18 cellular contexts compared by ENCODE assay signal in genomic region chr5:149411738-149412519, GRCh38. TPM values are rescaled to one million over a fixed set of nuclear protein-coding genes. Genes with fewer than 3 reads are reported as not detected.
A peak's percentile ranks its signal among the peaks of the same experiment; 100 is the strongest.
DNase-seq lines count a peak whose midpoint lies in the region; ATAC-seq and TF ChIP-seq lines count a peak whose summit lies in the region.
"Had no signal": no experiment of that assay in that cellular context is flagged by ENCODE, and none has a peak within 500 bp of the region (broad histone marks: within the 10 kb centered on the region; RNA-seq: fewer than 3 reads in every experiment).

No MANE protein-coding gene starts in this region.

- H3K27ac ChIP-seq in right atrium auricular region, result peak overlapping the region; percentile 90 to 97
- H3K27ac ChIP-seq in hepatocyte, result no peak overlapping the region
- H3K27ac ChIP-seq in sigmoid colon, result peak overlapping the region; percentile 96 to 98 (median 98)
- peak overlapping the region; percentile 59 to 91 for H3K27ac ChIP-seq in aorta (ENCODE audit: low read depth in 1 of 2, low read length in 2 of 2)

- no peaks in the 10 kb centered on the region for H3K4me1 Mint-ChIP-seq in activated CD4-positive, alpha-beta T cell treated with anti-CD3 and anti-CD28 coated beads, Interleukin-2, amount 10 ng/mL, durations not matched to agents 7 days and 5 days
- H3K4me1 Mint-ChIP-seq: activated naive CD8-positive, alpha-beta T cell treated with anti-CD3 and anti-CD28 coated beads for 36 hours had no signal

- POLR2A ChIA-PET in activated CD4-positive, alpha-beta T cell treated with anti-CD3 and anti-CD28 coated beads, Interleukin-2, amount 10 ng/mL, durations not matched to agents 7 days and 5 days (lab: Charles Lee), result no interaction called here

- DNase-seq in right atrium auricular region (ENCODE audit: low spot score) (no peak), left ventricle myocardium superior (no peak), hepatocyte (ENCODE audit: low spot score) (no peak), sigmoid colon (peak; percentile 66), aorta (peak; percentile 40 to 71), T-helper 2 cell (no peak), left colon (no peak)
- no peak for DNase-seq in activated CD4-positive, alpha-beta T cell treated with anti-CD3 and anti-CD28 coated beads, Interleukin-2, amount 10 ng/mL, durations not matched to agents 7 days and 5 days
- DNase-seq: activated CD4-positive, alpha-beta T cell treated with anti-CD3 and anti-CD28 coated beads, Interleukin-2, amount 50 U/mL, for 48 hours; activated naive CD8-positive, alpha-beta T cell treated with anti-CD3 and anti-CD28 coated beads for 36 hours; activated T-cell treated with anti-CD3 and anti-CD28 coated beads, Interleukin-2, amount 50 U/mL, for 48 hours; caudate nucleus; MG63; NCI-H2029; NCI-H526 had no signal

- intact Hi-C loops in left ventricle myocardium superior (cut with micrococcal nuclease), result no loop called here
- intact Hi-C loops in sigmoid colon (cut with DNase I), result no loop called here
- intact Hi-C loops in aorta (cut with DNase I), result loop anchor here in 1 of 2 donors (2.0 kb wide), 1 partner anchor 13 kb away; no protein-coding TSS in a partner anchor
- intact Hi-C loops in left colon (cut with DNase I, micrococcal nuclease), result no loop called here

- CTCF ChIA-PET in activated CD4-positive, alpha-beta T cell treated with anti-CD3 and anti-CD28 coated beads, Interleukin-2, amount 10 ng/mL, durations not matched to agents 7 days and 5 days (lab: Charles Lee), result no interaction called here

- no peak overlapping the region for H3K27ac Mint-ChIP-seq in activated CD4-positive, alpha-beta T cell treated with anti-CD3 and anti-CD28 coated beads, Interleukin-2, amount 10 ng/mL, durations not matched to agents 7 days and 5 days
- H3K27ac Mint-ChIP-seq: activated naive CD8-positive, alpha-beta T cell treated with anti-CD3 and anti-CD28 coated beads for 36 hours had no signal

- H3K4me3 Mint-ChIP-seq in activated CD4-positive, alpha-beta T cell treated with anti-CD3 and anti-CD28 coated beads, Interleukin-2, amount 10 ng/mL, durations not matched to agents 7 days and 5 days, result no peak overlapping the region
- H3K4me3 Mint-ChIP-seq: activated naive CD8-positive, alpha-beta T cell treated with anti-CD3 and anti-CD28 coated beads for 36 hours had no signal

- peaks cover 50% of the 10 kb centered on the region for H3K79me2 ChIP-seq in hepatocyte

- H2AFZ ChIP-seq in hepatocyte, result no peak overlapping the region

- H3K36me3 Mint-ChIP-seq in activated CD4-positive, alpha-beta T cell treated with anti-CD3 and anti-CD28 coated beads, Interleukin-2, amount 10 ng/mL, durations not matched to agents 7 days and 5 days (ENCODE audit: low read depth), result no peaks in the 10 kb centered on the region
- H3K36me3 Mint-ChIP-seq: activated naive CD8-positive, alpha-beta T cell treated with anti-CD3 and anti-CD28 coated beads for 36 hours had no signal

- ATAC-seq in left ventricle myocardium superior (no peak), aorta (ENCODE audit: low FRiP score) (no peak), left colon (no peak)

- TF ChIP-seq CTCF in right atrium auricular region (IDR thresholded peaks at IDR 0.05) (no peak), hepatocyte (IDR thresholded peaks at IDR 0.05; ENCODE audit: poor library complexity) (no peak), sigmoid colon (IDR thresholded peaks at IDR 0.05) (no peak)

- H3K36me3 ChIP-seq in right atrium auricular region, result peaks cover 5% of the 10 kb centered on the region
- no peaks in the 10 kb centered on the region for H3K36me3 ChIP-seq in hepatocyte (replicated peaks; ENCODE audit: insufficient read depth, low read depth)
- H3K36me3 ChIP-seq in sigmoid colon, result peaks cover 89 to 100% (median 95%) of the 10 kb centered on the region in 4 donors
- peaks cover 3 to 47% of the 10 kb centered on the region in 2 donors for H3K36me3 ChIP-seq in aorta (ENCODE audit: control insufficient read depth in 1 of 2, insufficient read depth in 2 of 2, low read length in 1 of 2)
- H3K36me3 ChIP-seq: HAP-1, MG63 had no signal

- peak overlapping the region; percentile 40 to 50 for H3K4me3 ChIP-seq in right atrium auricular region
- H3K4me3 ChIP-seq in hepatocyte, result no peak overlapping the region
- peak overlapping the region; percentile 75 to 95 (median 84) for H3K4me3 ChIP-seq in sigmoid colon
- H3K4me3 ChIP-seq in aorta (ENCODE audit: low read length in 2 of 2), result peak overlapping the region; percentile 89 to 97
- H3K4me3 ChIP-seq: HAP-1, MG63 had no signal

- peak overlapping the region; percentile 70 for H3K4me2 ChIP-seq in hepatocyte

- no peaks in the 10 kb centered on the region for H4K20me1 ChIP-seq in hepatocyte (ENCODE audit: insufficient read depth, poor library complexity, severe bottlenecking)

- H3K4me1 ChIP-seq in right atrium auricular region, result peaks cover 1 to 54% of the 10 kb centered on the region in 2 donors
- peaks cover 29% of the 10 kb centered on the region for H3K4me1 ChIP-seq in hepatocyte (ENCODE audit: insufficient read depth)
- H3K4me1 ChIP-seq in sigmoid colon, result peaks cover 0 to 43% (median 36%) of the 10 kb centered on the region in 4 donors
- no peaks in the 10 kb centered on the region for H3K4me1 ChIP-seq in aorta (ENCODE audit: control insufficient read depth in 1 of 2, insufficient read depth in 2 of 2, low read length in 2 of 2)
- H3K4me1 ChIP-seq: HAP-1 had no signal

- TF ChIP-seq POLR2A in sigmoid colon (IDR thresholded peaks at IDR 0.05), result peak; percentile 4 to 25

- 89% methylated on average over 9 of the region's 9 CpGs for WGBS in hepatocyte (ENCODE audit: low lambda C conversion rate, missing lambda C conversion rate)
- WGBS in sigmoid colon, 2 donors, result 79% methylated on average over 9 of the region's 9 CpGs
- WGBS in aorta, 2 donors, result 7 to 8% methylated on average over 9 of the region's 9 CpGs

- no peak for TF ChIP-seq EP300 in sigmoid colon (IDR thresholded peaks at IDR 0.05)

- H3K9me3 ChIP-seq in right atrium auricular region (no peaks in the 10 kb centered on the region), hepatocyte (ENCODE audit: low read depth) (no peaks in the 10 kb centered on the region), sigmoid colon (no peaks in the 10 kb centered on the region), aorta (ENCODE audit: control insufficient read depth, low read length) (no peaks in the 10 kb centered on the region)
- H3K9me3 ChIP-seq: HAP-1, MG63 had no signal

- H3K9me3 Mint-ChIP-seq in activated CD4-positive, alpha-beta T cell treated with anti-CD3 and anti-CD28 coated beads, Interleukin-2, amount 10 ng/mL, durations not matched to agents 7 days and 5 days, result no peaks in the 10 kb centered on the region
- H3K9me3 Mint-ChIP-seq: activated naive CD8-positive, alpha-beta T cell treated with anti-CD3 and anti-CD28 coated beads for 36 hours had no signal

- no peaks in the 10 kb centered on the region for H3K27me3 Mint-ChIP-seq in activated CD4-positive, alpha-beta T cell treated with anti-CD3 and anti-CD28 coated beads, Interleukin-2, amount 10 ng/mL, durations not matched to agents 7 days and 5 days
- H3K27me3 Mint-ChIP-seq: activated naive CD8-positive, alpha-beta T cell treated with anti-CD3 and anti-CD28 coated beads for 36 hours had no signal

- H3K27me3 ChIP-seq in right atrium auricular region (no peaks in the 10 kb centered on the region), hepatocyte (no peaks in the 10 kb centered on the region), sigmoid colon (no peaks in the 10 kb centered on the region), aorta (ENCODE audit: control insufficient read depth in 1 of 2, insufficient read depth in 2 of 2, low read length in 1 of 2) (no peaks in the 10 kb centered on the region)
- H3K27me3 ChIP-seq: MG63 had no signal

- no peaks in the 10 kb centered on the region for H3K9me2 ChIP-seq in hepatocyte (replicated peaks; ENCODE audit: insufficient read depth)

RNA-seq across cellular contexts. Expression of gene IL17B, which starts 32.8 kb away (rescaled TPM):
- 1 to 10 TPM in 1 of 2 donors, under 1 TPM in 1; 0.83 to 2.9 TPM for total RNA-seq in right atrium auricular region
- not detected for total RNA-seq in left ventricle myocardium superior
- total RNA-seq in hepatocyte, result 0.60 TPM in 1 of 2 replicates, not detected in the other
- 0.27 TPM in 1 of 2 replicates, not detected in the other for polyA plus RNA-seq in hepatocyte
- 1 to 10 TPM; 3.0 to 9.6 (median 5.6) TPM for total RNA-seq in sigmoid colon
- polyA plus RNA-seq in sigmoid colon, result under 1 TPM in 1 of 3 donors, not detected in 2; 0.82 TPM
- total RNA-seq in aorta, result 10 to 100 TPM in 1 of 2 donors, 1 to 10 TPM in 1; 2.8 to 18.0 TPM
- 1 to 10 TPM; 7.6 to 9.0 TPM for polyA plus RNA-seq in aorta
- not detected for total RNA-seq in activated CD4-positive, alpha-beta T cell treated with anti-CD3 and anti-CD28 coated beads, Interleukin-2, amount 10 ng/mL, durations not matched to agents 7 days and 5 days
- 1 to 10 TPM in 1 of 2 donors, not detected in 1; 1.1 TPM for total RNA-seq in left colon
- total RNA-seq: A673; activated naive CD8-positive, alpha-beta T cell treated with anti-CD3 and anti-CD28 coated beads for 36 hours had no signal
- polyA plus RNA-seq: keratinocyte had no signal

RNA-seq across cellular contexts. Expression of gene PCYOX1L, which starts 54.1 kb away (rescaled TPM):
- total RNA-seq in right atrium auricular region (1 to 10 TPM; 4.0 to 5.6 TPM), left ventricle myocardium superior (2.6 TPM), hepatocyte (8.9 and 9.1 TPM in 2 replicates), sigmoid colon (1 to 10 TPM; 2.5 to 3.9 (median 3.5) TPM), aorta (1 to 10 TPM; 3.1 to 9.2 TPM), left colon (1 to 10 TPM; 3.3 to 3.9 TPM)
- polyA plus RNA-seq in hepatocyte (12.9 and 14.4 TPM in 2 replicates), sigmoid colon (1 to 10 TPM in 2 of 3 donors, under 1 TPM in 1; 0.69 to 7.4 (median 1.2) TPM), aorta (1 to 10 TPM; 3.1 to 5.3 TPM)
- total RNA-seq in activated CD4-positive, alpha-beta T cell treated with anti-CD3 and anti-CD28 coated beads, Interleukin-2, amount 10 ng/mL, durations not matched to agents 7 days and 5 days, result 10 to 100 TPM; 34.5 to 34.6 TPM

Comparison
In these comparisons a context has a peak if more than half of its experiments do, and no peak if none do; other contexts are left out.
1. DNase-seq: peak in sigmoid colon (single experiment) and aorta (2 of 2); none in right atrium auricular region (single experiment), left ventricle myocardium superior (single experiment), hepatocyte (single experiment), activated CD4-positive, alpha-beta T cell treated with anti-CD3 and anti-CD28 coated beads, Interleukin-2, amount 10 ng/mL, durations not matched to agents 7 days and 5 days (single experiment), T-helper 2 cell (0 of 5) and left colon (0 of 2).